In genomic region chr11:128890216-128890542, GRCh38 we compare ENCODE assay signal across 12 cellular contexts. TPM values are rescaled to one million over a fixed set of nuclear protein-coding genes. Genes with fewer than 3 reads are reported as not detected.
A peak's percentile ranks its signal among the peaks of the same experiment; 100 is the strongest.
DNase-seq lines count a peak whose midpoint lies in the region; ATAC-seq and TF ChIP-seq lines count a peak whose summit lies in the region.
"Had no signal": no experiment of that assay in that cellular context is flagged by ENCODE, and none has a peak within 500 bp of the region (broad histone marks: within the 10 kb centered on the region; RNA-seq: fewer than 3 reads in every experiment).

No MANE protein-coding gene starts in this region.

- intact Hi-C loops in CD8-positive, alpha-beta T cell (cut with DNase I, micrococcal nuclease), result no loop called here

- H3K27me3 Mint-ChIP-seq in CD8-positive, alpha-beta T cell (ENCODE audit: low read depth), result peaks cover 55% of the 10 kb centered on the region
- H3K27me3 Mint-ChIP-seq in glutamatergic neuron (ENCODE audit: unreplicated experiment), result peaks cover 14% of the 10 kb centered on the region

- H3K4me1 ChIP-seq in CD8-positive, alpha-beta T cell (ENCODE audit: insufficient read depth, low read length), result peaks cover 9% of the 10 kb centered on the region
- H3K4me1 ChIP-seq in rectal smooth muscle tissue (ENCODE audit: control insufficient read depth, insufficient read depth, low read length), result peaks cover 2% of the 10 kb centered on the region

- no peak for TF ChIP-seq CTCF in CD8-positive, alpha-beta T cell (IDR thresholded peaks at IDR 0.05)
- TF ChIP-seq CTCF in WI38 (IDR thresholded peaks at IDR 0.05; ENCODE audit: low read depth, low read length) (no peak), glutamatergic neuron (IDR thresholded peaks at IDR 0.05; ENCODE audit: partially characterized antibody, unreplicated experiment) (no peak)

- H3K9me3 Mint-ChIP-seq in CD8-positive, alpha-beta T cell, result no peaks in the 10 kb centered on the region
- H3K9me3 Mint-ChIP-seq in glutamatergic neuron (ENCODE audit: unreplicated experiment), result peaks cover 9% of the 10 kb centered on the region
- H3K9me3 Mint-ChIP-seq: activated T-cell treated with anti-CD3 and anti-CD28 coated beads, Interleukin-2, amount 50 U/mL, for 4 hours had no signal

- H3K9me3 ChIP-seq in CD8-positive, alpha-beta T cell (ENCODE audit: low read length), result no peaks in the 10 kb centered on the region
- H3K9me3 ChIP-seq: SJSA1 had no signal

- H3K9ac ChIP-seq in rectal smooth muscle tissue (ENCODE audit: low read length), result no peak overlapping the region

- no peaks in the 10 kb centered on the region for H3K36me3 ChIP-seq in CD8-positive, alpha-beta T cell (ENCODE audit: insufficient read depth, low read length)
- no peaks in the 10 kb centered on the region for H3K36me3 ChIP-seq in rectal smooth muscle tissue (ENCODE audit: control insufficient read depth, insufficient read depth, low read length)
- H3K36me3 ChIP-seq: SJSA1 had no signal

- in situ Hi-C loops in ACHN (cut with HindIII; ENCODE audit: low pct_ligation_motif_present, low pct_unique_long_range_greater_than_20kb, low sequenced_read_pairs), result no loop called here

- POLR2A ChIA-PET in CD8-positive, alpha-beta T cell (lab: Charles Lee), result no interaction called here

- DNase-seq in CD8-positive, alpha-beta T cell, result no peak
- DNase-seq in glutamatergic neuron, result no peak
- no peak for DNase-seq in ACHN
- no peak for DNase-seq in SHP77 treated with DMSO at 0.1 percent for 48 hours (lab: John Stamatoyannopoulos, UW)
- no peak for DNase-seq in NCI-H69 (lab: John Stamatoyannopoulos, UW)
- DNase-seq: activated T-cell treated with anti-CD3 and anti-CD28 coated beads, Interleukin-2, amount 50 U/mL, for 4 hours; NCI-H1048 had no signal

- no peak overlapping the region for H3K4me3 ChIP-seq in CD8-positive, alpha-beta T cell (ENCODE audit: low read depth, low read length)
- H3K4me3 ChIP-seq in WI38 (ENCODE audit: low read depth, low read length) (peak overlapping the region; percentile 62), rectal smooth muscle tissue (ENCODE audit: low read length) (peak overlapping the region; percentile 65)
- H3K4me3 ChIP-seq: SJSA1 had no signal

- CTCF ChIA-PET in CD8-positive, alpha-beta T cell (lab: Charles Lee), result interaction anchor here (1.2 to 11.3 kb wide), 2 partner anchors 20 to 66 kb away, joined by 3 to 222 read pairs; no protein-coding TSS in a partner anchor

- H3K27ac Mint-ChIP-seq in CD8-positive, alpha-beta T cell, result no peak overlapping the region
- no peak overlapping the region for H3K27ac Mint-ChIP-seq in glutamatergic neuron (ENCODE audit: unreplicated experiment)

- peaks cover 16% of the 10 kb centered on the region for H3K27me3 ChIP-seq in CD8-positive, alpha-beta T cell (ENCODE audit: insufficient read depth, low read length)
- peaks cover 7% of the 10 kb centered on the region for H3K27me3 ChIP-seq in rectal smooth muscle tissue (ENCODE audit: control insufficient read depth, insufficient read depth, low read length)

- ATAC-seq in CD8-positive, alpha-beta T cell, result no peak
- ATAC-seq in GM18498 (IDR thresholded peaks at IDR 0.05; ENCODE audit: unreplicated experiment), result no peak

- H3K4me1 Mint-ChIP-seq in CD8-positive, alpha-beta T cell (ENCODE audit: low read depth), result peaks cover 11% of the 10 kb centered on the region
- peaks cover 22% of the 10 kb centered on the region for H3K4me1 Mint-ChIP-seq in glutamatergic neuron (ENCODE audit: low read depth, unreplicated experiment)

- H3K4me3 Mint-ChIP-seq in CD8-positive, alpha-beta T cell, result peak overlapping the region; percentile 22
- peak overlapping the region; percentile 82 for H3K4me3 Mint-ChIP-seq in glutamatergic neuron (ENCODE audit: unreplicated experiment)

- H3K27ac ChIP-seq in CD8-positive, alpha-beta T cell (ENCODE audit: low read depth, low read length), result no peak overlapping the region
- no peak overlapping the region for H3K27ac ChIP-seq in rectal smooth muscle tissue (ENCODE audit: low read depth, low read length)
- H3K27ac ChIP-seq: SJSA1 had no signal

- H3K36me3 Mint-ChIP-seq in CD8-positive, alpha-beta T cell, result no peaks in the 10 kb centered on the region
- H3K36me3 Mint-ChIP-seq in glutamatergic neuron (ENCODE audit: unreplicated experiment), result no peaks in the 10 kb centered on the region

RNA-seq across cellular contexts. Expression of gene KCNJ5, which starts 1.0 kb away (rescaled TPM):
- not detected for total RNA-seq in CD8-positive, alpha-beta T cell
- total RNA-seq in glutamatergic neuron (ENCODE audit: unreplicated experiment), result 0.34 TPM
- total RNA-seq: activated T-cell treated with anti-CD3 and anti-CD28 coated beads, Interleukin-2, amount 50 U/mL, for 4 hours; SJSA1 had no signal

RNA-seq across cellular contexts. Expression of gene KCNJ1, which starts 23.1 kb away (rescaled TPM):
- not detected for total RNA-seq in CD8-positive, alpha-beta T cell
- total RNA-seq in glutamatergic neuron (ENCODE audit: unreplicated experiment), result not detected
- total RNA-seq: activated T-cell treated with anti-CD3 and anti-CD28 coated beads, Interleukin-2, amount 50 U/mL, for 4 hours; glomerular endothelial cell; SJSA1 had no signal

RNA-seq across cellular contexts. Expression of gene TP53AIP1, which starts 52.5 kb away (rescaled TPM):
- under 1 TPM in 1 of 2 experiments, not detected in 1; 0.24 TPM for total RNA-seq in CD8-positive, alpha-beta T cell
- 0.34 TPM for total RNA-seq in glutamatergic neuron (ENCODE audit: unreplicated experiment)
- total RNA-seq: activated T-cell treated with anti-CD3 and anti-CD28 coated beads, Interleukin-2, amount 50 U/mL, for 4 hours; glomerular endothelial cell; SJSA1 had no signal
